In the genomic region with DNA sequence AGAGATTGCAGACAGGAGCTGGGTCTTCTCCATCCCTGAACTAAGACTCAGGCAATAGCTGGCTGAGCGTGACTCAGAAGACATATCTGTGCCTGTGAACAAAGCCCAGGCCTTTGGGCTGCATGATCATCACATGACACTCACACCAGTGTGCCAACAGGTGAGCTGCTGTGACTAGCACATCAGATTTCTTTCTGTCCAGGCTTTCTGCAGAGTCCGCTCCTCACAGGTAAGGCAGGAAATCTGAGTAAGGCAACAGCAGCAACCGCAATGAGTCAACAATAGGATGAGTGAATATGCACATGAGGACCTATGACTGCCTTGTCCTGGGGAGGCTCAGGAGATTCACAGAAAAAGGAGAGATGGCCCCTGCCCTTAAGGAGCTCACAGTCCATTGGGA, we compare ENCODE assay signal across 13 cellular contexts.
"Had no signal": no experiment of that assay in that cellular context is flagged by ENCODE, and none has a peak within 500 bp of the region (broad histone marks: within the 10 kb centered on the region; RNA-seq: fewer than 3 reads in every experiment).

No MANE protein-coding gene starts in this region.

- H3K4me3 ChIP-seq: lower lobe of right lung, tibial artery had no signal

- DNase-seq: activated CD4-positive, alpha-beta T cell treated with anti-CD3 and anti-CD28 coated beads, Interleukin-2, amount 50 U/mL, for 48 hours; activated CD4-positive, CD25-positive, alpha-beta regulatory T cell treated with anti-CD3 and anti-CD28 coated beads, Interleukin-2, amount 50 U/mL, for 72 hours; activated effector memory CD4-positive, alpha-beta T cell treated with anti-CD3 and anti-CD28 coated beads, Interleukin-2, amount 50 U/mL, for 16 hours; activated T-cell treated with anti-CD3 and anti-CD28 coated beads, Interleukin-2, amount 50 U/mL, for 4 hours; brain microvascular endothelial cell; hypothalamus; lower lobe of right lung; naive B cell; retina; tibial artery had no signal

- H3K9me3 Mint-ChIP-seq: activated naive CD4-positive, alpha-beta T cell treated with anti-CD3 and anti-CD28 coated beads, Interleukin-2, amount 50 U/mL, for 72 hours; activated T-cell treated with anti-CD3 and anti-CD28 coated beads, Interleukin-2, amount 50 U/mL, for 4 hours; naive B cell; T-helper 2 cell treated with Interferon-gamma antibody and Interleukin-4, amounts not matched to agents 5 μg/mL and 100 μg/mL, for 36 hours had no signal

- H3K36me3 Mint-ChIP-seq: activated naive CD4-positive, alpha-beta T cell treated with anti-CD3 and anti-CD28 coated beads, Interleukin-2, amount 50 U/mL, for 72 hours; naive B cell had no signal

- H3K4me1 Mint-ChIP-seq: naive B cell had no signal

- H3K36me3 ChIP-seq: brain microvascular endothelial cell, lower lobe of right lung, neutrophil, tibial artery had no signal

- H3K27ac Mint-ChIP-seq: activated naive CD4-positive, alpha-beta T cell treated with anti-CD3 and anti-CD28 coated beads, Interleukin-2, amount 50 U/mL, for 72 hours; naive B cell; T-helper 2 cell treated with Interferon-gamma antibody and Interleukin-4, amounts not matched to agents 5 μg/mL and 100 μg/mL, for 36 hours had no signal

- H3K9me3 ChIP-seq: lower lobe of right lung, neutrophil, tibial artery had no signal

- H3K4me1 ChIP-seq: lower lobe of right lung had no signal

- H3K4me3 Mint-ChIP-seq: activated T-cell treated with anti-CD3 and anti-CD28 coated beads, Interleukin-2, amount 50 U/mL, for 4 hours; naive B cell; T-helper 2 cell treated with Interferon-gamma antibody and Interleukin-4, amounts not matched to agents 5 μg/mL and 100 μg/mL, for 36 hours had no signal

- H3K27ac ChIP-seq: brain microvascular endothelial cell, lower lobe of right lung, neutrophil, tibial artery had no signal

- ATAC-seq: activated naive CD4-positive, alpha-beta T cell treated with anti-CD3 and anti-CD28 coated beads, Interleukin-2, amount 50 U/mL, for 72 hours; activated T-cell treated with anti-CD3 and anti-CD28 coated beads, Interleukin-2, amount 50 U/mL, for 4 hours; lower lobe of right lung had no signal

- H3K27me3 ChIP-seq: brain microvascular endothelial cell, neutrophil, tibial artery had no signal
